Comparison of ENCODE assay signal across 35 cellular contexts in the genomic region with DNA sequence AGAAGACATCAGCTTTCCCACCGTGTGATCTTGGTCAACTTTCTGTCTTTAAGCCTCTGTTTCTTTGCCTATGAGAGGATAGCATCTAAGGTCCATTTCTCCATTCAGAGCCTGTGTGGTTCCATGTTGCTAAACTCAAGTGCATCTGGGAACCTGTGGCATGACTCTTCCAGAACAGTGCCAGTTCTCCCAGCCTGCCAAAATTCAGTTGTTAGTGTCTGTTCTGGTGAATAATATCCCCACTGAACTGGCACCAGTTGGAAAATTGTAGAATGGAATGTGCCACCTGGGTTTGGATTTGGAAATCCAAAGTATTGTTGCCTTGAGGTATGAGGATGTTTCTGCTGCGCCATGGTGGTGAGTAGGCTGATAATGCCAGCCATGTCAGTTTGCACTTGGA. TPM values are rescaled to one million over a fixed set of nuclear protein-coding genes. Genes with fewer than 3 reads are reported as not detected.
"Had no signal": no experiment of that assay in that cellular context is flagged by ENCODE, and none has a peak within 500 bp of the region (broad histone marks: within the 10 kb centered on the region; RNA-seq: fewer than 3 reads in every experiment).

No MANE protein-coding gene starts in this region.

- H3K4me3 ChIP-seq: MG63 had no signal

- DNase-seq: Kasumi-1, MG63, MM.1S, MV-4-11, NCI-H1048, NCI-H1092, NCI-H1092 treated with DMSO at 0.1 percent for 48 hours, NCI-H1105, NCI-H1105 treated with DMSO at 0.1 percent for 48 hours, NCI-H1417, NCI-H1417 treated with DMSO at 0.1 percent for 48 hours, NCI-H1436, NCI-H1436 treated with DMSO at 0.1 percent for 48 hours, NCI-H146, NCI-H1694, NCI-H1694 treated with DMSO at 0.1 percent for 48 hours, NCI-H187, NCI-H187 treated with DMSO at 0.1 percent for 48 hours, NCI-H1930, NCI-H2029, NCI-H2029 treated with DMSO at 0.1 percent for 48 hours, NCI-H2081, NCI-H2081 treated with DMSO at 0.1 percent for 48 hours, NCI-H2107, NCI-H2171, NCI-H2171 treated with DMSO at 0.1 percent for 48 hours, NCI-H2227 treated with DMSO at 0.1 percent for 48 hours, NCI-H226, NCI-H345, NCI-H446, NCI-H446 treated with DMSO at 0.1 percent for 48 hours, NCI-H510A, NCI-H510A treated with DMSO at 0.1 percent for 48 hours, NCI-H524 had no signal

- H3K9me3 ChIP-seq: MG63 had no signal

- H3K36me3 ChIP-seq: MG63 had no signal

RNA-seq across cellular contexts. Expression of gene TIMP4, which starts 31.3 kb away (rescaled TPM):
- total RNA-seq: MCF 10A had no signal
